Comparison of ENCODE assay signal across 28 cellular contexts in genomic region chr6:99838607-99839006, GRCh38.
DNase-seq lines count a peak whose midpoint lies in the region; ATAC-seq, FAIRE-seq and TF ChIP-seq lines count a peak whose summit lies in the region.
"Had no signal": no experiment of that assay in that cellular context is flagged by ENCODE, and none has a peak within 500 bp of the region (broad histone marks: within the 10 kb centered on the region; RNA-seq: fewer than 3 reads in every experiment).

No MANE protein-coding gene starts in this region.

- CTCF ChIA-PET in HCT116 (lab: Charles Lee): no interaction called here
- CTCF ChIA-PET in K562 (lab: Yijun Ruan, JAX; ENCODE audit: low intra/inter-chr PET ratio): no interaction called here

- TF ChIP-seq EP300 in K562 (IDR thresholded peaks at IDR 0.05; ENCODE audit: low read length): no peak

- H4K8ac ChIP-seq in mesendoderm (ENCODE audit: low read depth, low read length): no peak overlapping the region

- H2AK5ac ChIP-seq in mesendoderm (ENCODE audit: low read length): no peak overlapping the region

- no peaks in the 10 kb centered on the region for H3K9me2 ChIP-seq in HCT116 (ENCODE audit: insufficient read depth)

- H3K4ac ChIP-seq in mesendoderm (ENCODE audit: low read depth, low read length): no peak overlapping the region

- 0% methylated on average over 2 of the region's 2 CpGs for WGBS in K562 (ENCODE audit: insufficient coverage, low coverage, missing lambda C conversion rate)
- no CpG with 5 or more reads among the region's 2 CpGs for WGBS in mesendoderm (ENCODE audit: extremely low coverage, insufficient coverage, low lambda C conversion rate)

- H3K4me2 ChIP-seq in HCT116 (ENCODE audit: low read length) (no peak overlapping the region), K562 (ENCODE audit: insufficient read depth, low read length) (no peak overlapping the region), mesendoderm (ENCODE audit: low read length) (no peak overlapping the region)

- no peaks in the 10 kb centered on the region for H3K79me1 ChIP-seq in mesendoderm (ENCODE audit: low read length)

- H3K9me3 ChIP-seq in HCT116 (ENCODE audit: control insufficient read depth in 1 of 2, insufficient read depth in 1 of 2, low read depth in 1 of 2, low read length in 2 of 2) (no peaks in the 10 kb centered on the region), K562 (replicated peaks; ENCODE audit: control insufficient read depth, insufficient read depth, low read depth, low read length) (no peaks in the 10 kb centered on the region)
- H3K9me3 ChIP-seq: BE2C, MG63, SJSA1 had no signal

- no peak overlapping the region for H3K18ac ChIP-seq in mesendoderm (ENCODE audit: low read length)

- TF ChIP-seq POLR2A in HCT116 (IDR thresholded peaks at IDR 0.05; ENCODE audit: borderline replicate concordance, extremely low read depth, insufficient read depth, insufficient read length) (no peak), K562 (conservative IDR thresholded peaks at IDR 0.05) (no peak)

- H3K36me3 Mint-ChIP-seq in activated naive CD8-positive, alpha-beta T cell treated with anti-CD3 and anti-CD28 coated beads for 36 hours: no peaks in the 10 kb centered on the region
- H3K36me3 Mint-ChIP-seq: CD14-positive monocyte, T-cell had no signal

- H4K20me1 ChIP-seq in HCT116 (ENCODE audit: insufficient read depth) (no peaks in the 10 kb centered on the region), K562 (replicated peaks; ENCODE audit: control insufficient read depth, insufficient read depth, low read length) (no peaks in the 10 kb centered on the region)

- in situ Hi-C loops in K562 (cut with MboI) (no loop called here), GM13976 (cut with MboI; ENCODE audit: low sequenced_read_pairs, unreplicated experiment) (no loop called here)

- no peak overlapping the region for H3K56ac ChIP-seq in mesendoderm (ENCODE audit: low read length)

- TF ChIP-seq RAD21 in HCT116 (IDR thresholded peaks at IDR 0.05; ENCODE audit: low read depth) (no peak), K562 (CRISPR knock-in tag; conservative IDR thresholded peaks at IDR 0.05 in 1 of 2, IDR thresholded peaks at IDR 0.05 in 1 of 2) (no peak)

- no peak overlapping the region for H2BK120ac ChIP-seq in mesendoderm (ENCODE audit: low read depth, low read length)

- H4K5ac ChIP-seq in mesendoderm (ENCODE audit: low read length): no peak overlapping the region

- H3K79me2 ChIP-seq in HCT116 (ENCODE audit: insufficient read depth, low read length): no peaks in the 10 kb centered on the region
- no peaks in the 10 kb centered on the region for H3K79me2 ChIP-seq in K562 (ENCODE audit: control insufficient read depth, insufficient read depth, low read length)
- H3K79me2 ChIP-seq in mesendoderm (ENCODE audit: control insufficient read depth, insufficient read depth, low read length): no peaks in the 10 kb centered on the region

- ATAC-seq in HCT116 (peak; percentile 82), K562 (peak; percentile 48; the same call in 1 of the 3 replicates)
- ATAC-seq: T-cell had no signal

- RAD21 ChIA-PET in HCT116 (lab: Charles Lee; ENCODE audit: low non-redundant PET in 1 of 2, low total read pairs in 2 of 2, uncharacterized antibody in 2 of 2, unreplicated experiment in 2 of 2): no interaction called here

- H3K36me3 ChIP-seq in HCT116 (ENCODE audit: control insufficient read depth in 1 of 2, insufficient read depth in 2 of 2, low read length in 2 of 2) (no peaks in the 10 kb centered on the region), K562 (ENCODE audit: control insufficient read depth, insufficient read depth, low read length) (no peaks in the 10 kb centered on the region), mesendoderm (ENCODE audit: control insufficient read depth, insufficient read depth, low read length) (no peaks in the 10 kb centered on the region)
- H3K36me3 ChIP-seq: BE2C, MG63, SJSA1 had no signal

- H3K23ac ChIP-seq in mesendoderm (ENCODE audit: low read length): no peak overlapping the region

- intact Hi-C loops in HCT116 (cut with micrococcal nuclease) (no loop called here), K562 (cut with micrococcal nuclease) (no loop called here)

- BruUV-seq in HCT116 (replicated peaks; lab: Mats Ljungman, UMichigan): no TSS peak
- no TSS peak for BruUV-seq in K562 (replicated peaks; lab: Mats Ljungman, UMichigan)

- no peak overlapping the region for H2BK15ac ChIP-seq in mesendoderm (replicated peaks; ENCODE audit: low read depth)

- TF ChIP-seq CTCF in HCT116 (IDR thresholded peaks at IDR 0.05 in 2 of 3, conservative IDR thresholded peaks at IDR 0.05 in 1 of 3; ENCODE audit: borderline replicate concordance in 1 of 3, insufficient read depth in 1 of 3, low read depth in 2 of 3, low read length in 2 of 3) (no peak), K562 (IDR thresholded peaks at IDR 0.05 in 2 of 3, conservative IDR thresholded peaks at IDR 0.05 in 1 of 3; ENCODE audit: insufficient read depth in 2 of 3, low read depth in 1 of 3, low read length in 3 of 3) (no peak), GM13976 (IDR thresholded peaks at IDR 0.05; ENCODE audit: borderline replicate concordance, control extremely low read depth, extremely low read depth, insufficient read depth, missing control alignments) (no peak)

- no peak overlapping the region for H3K9ac ChIP-seq in HCT116 (ENCODE audit: low read length)
- no peak overlapping the region for H3K9ac ChIP-seq in K562 (ENCODE audit: insufficient read depth in 1 of 2, low read depth in 2 of 2, low read length in 2 of 2)
- H3K9ac ChIP-seq in mesendoderm (ENCODE audit: low read length): no peak overlapping the region

- no peak for FAIRE-seq in K562 (lab: Jason Lieb, UNC)
- FAIRE-seq: G401.6, H54, HTR-8/SVneo had no signal

- no peak overlapping the region for H3K27ac Mint-ChIP-seq in activated naive CD8-positive, alpha-beta T cell treated with anti-CD3 and anti-CD28 coated beads for 36 hours
- H3K27ac Mint-ChIP-seq: CD14-positive monocyte; CD8-positive, alpha-beta memory T cell; T-cell had no signal

- no peaks in the 10 kb centered on the region for H3K9me3 Mint-ChIP-seq in activated naive CD8-positive, alpha-beta T cell treated with anti-CD3 and anti-CD28 coated beads for 36 hours
- H3K9me3 Mint-ChIP-seq: CD8-positive, alpha-beta memory T cell; T-cell had no signal

- no peak overlapping the region for H2BK5ac ChIP-seq in mesendoderm (ENCODE audit: low read length)

- no peak overlapping the region for H2AFZ ChIP-seq in HCT116 (ENCODE audit: low read depth, low read length, poor library complexity, severe bottlenecking)
- H2AFZ ChIP-seq in K562 (ENCODE audit: low read depth, low read length): no peak overlapping the region

- H3K4me3 Mint-ChIP-seq in activated naive CD8-positive, alpha-beta T cell treated with anti-CD3 and anti-CD28 coated beads for 36 hours: no peak overlapping the region
- H3K4me3 Mint-ChIP-seq: CD14-positive monocyte; CD8-positive, alpha-beta memory T cell; T-cell had no signal

- H3K9me1 ChIP-seq in K562 (ENCODE audit: control insufficient read depth, insufficient read depth, low read length): no peaks in the 10 kb centered on the region

- DNase-seq in DMS53 (lab: John Stamatoyannopoulos, UW) (peak; percentile 17), DMS53 treated with DMSO at 0.1 percent for 48 hours (lab: John Stamatoyannopoulos, UW; ENCODE audit: unreplicated experiment) (no peak), HCT116 (ENCODE audit: low read depth, low spot score) (no peak), K562 (ENCODE audit: extremely low read depth in 1 of 4, low spot score in 3 of 4) (no peak), mesendoderm (peak; percentile 38), GM13976 (ENCODE audit: low spot score) (no peak), globus pallidus (ENCODE audit: low spot score) (no peak)
- DNase-seq in activated naive CD8-positive, alpha-beta T cell treated with anti-CD3 and anti-CD28 coated beads for 36 hours: no peak
- DNase-seq: 8988T; ACHN; BE2C; CD8-positive, alpha-beta memory T cell; DMS153; KG1; MG63; NCI-H1048; NCI-H1417; NCI-H187; NCI-H524; NCI-H774; Right ventricle myocardium superior; RPMI8226; T-cell had no signal

- POLR2A ChIA-PET in HCT116 (lab: Charles Lee) (no interaction called here), K562 (lab: Yijun Ruan, JAX) (no interaction called here)

- H3K4me3 ChIP-seq in HCT116 (replicated peaks in 1 of 2; ENCODE audit: low read depth in 1 of 2, low read length in 2 of 2) (no peak overlapping the region), K562 (no peak overlapping the region), mesendoderm (ENCODE audit: low read length) (no peak overlapping the region)
- H3K4me3 ChIP-seq: MG63, SJSA1 had no signal

- no peaks in the 10 kb centered on the region for H3K4me1 Mint-ChIP-seq in activated naive CD8-positive, alpha-beta T cell treated with anti-CD3 and anti-CD28 coated beads for 36 hours
- H3K4me1 Mint-ChIP-seq: CD14-positive monocyte; CD8-positive, alpha-beta memory T cell; T-cell had no signal

- H3K27me3 Mint-ChIP-seq in activated naive CD8-positive, alpha-beta T cell treated with anti-CD3 and anti-CD28 coated beads for 36 hours: peaks cover 5% of the 10 kb centered on the region

- H3K27ac ChIP-seq in HCT116 (ENCODE audit: low read depth, low read length): no peak overlapping the region
- no peak overlapping the region for H3K27ac ChIP-seq in K562 (ENCODE audit: extremely low read depth, low read depth, low read length)
- H3K27ac ChIP-seq in mesendoderm (ENCODE audit: low read depth, low read length): no peak overlapping the region
- H3K27ac ChIP-seq: SJSA1 had no signal

- H3K4me1 ChIP-seq in HCT116 (ENCODE audit: control insufficient read depth in 1 of 2, insufficient read depth in 2 of 2, low read length in 2 of 2) (peaks cover 2 to 3% of the 10 kb centered on the region in 2 experiments; a peak in 1 of 4 replicates), K562 (replicated peaks in 1 of 2; ENCODE audit: control insufficient read depth in 2 of 2, insufficient read depth in 2 of 2, low read length in 2 of 2) (no peaks in the 10 kb centered on the region), mesendoderm (ENCODE audit: control insufficient read depth, low read depth, low read length) (no peaks in the 10 kb centered on the region)
- H3K4me1 ChIP-seq: BE2C, SJSA1 had no signal

- H3K27me3 ChIP-seq in HCT116 (ENCODE audit: insufficient read depth, low read length) (no peaks in the 10 kb centered on the region), K562 (ENCODE audit: control insufficient read depth in 2 of 2, insufficient read depth in 2 of 2, low read length in 2 of 2) (no peaks in the 10 kb centered on the region; a peak in 1 of 5 replicates), mesendoderm (ENCODE audit: insufficient read depth, low read length, poor library complexity) (no peaks in the 10 kb centered on the region)
- H3K27me3 ChIP-seq: BE2C, MG63 had no signal

TF ChIP-seq in HCT116, 20 proteins besides CTCF, POLR2A, EP300 and RAD21 (continues in another document):
- TF ChIP-seq YY1 (IDR thresholded peaks at IDR 0.05; ENCODE audit: extremely low read depth, insufficient replicate concordance, low read depth, low read length) (no peak), EZH2 (IDR thresholded peaks at IDR 0.05) (no peak), SP1 (IDR thresholded peaks at IDR 0.05; ENCODE audit: low read depth) (no peak)

TF ChIP-seq in K562, 482 proteins besides CTCF, POLR2A, EP300 and RAD21:
- no peak for TF ChIP-seq CBX2 (IDR thresholded peaks at IDR 0.05; ENCODE audit: insufficient read depth, low read length, poor library complexity, severe bottlenecking)
- no peak for TF ChIP-seq ARNT (IDR thresholded peaks at IDR 0.05)

Comparison
In these comparisons a context has a peak if more than half of its experiments do, and no peak if none do; other contexts are left out.
1. DNase-seq: peak in DMS53 (single experiment) and mesendoderm (single experiment); none in DMS53 treated with DMSO at 0.1 percent for 48 hours (single experiment), HCT116 (single experiment), K562 (0 of 4), GM13976 (single experiment), globus pallidus (single experiment) and activated naive CD8-positive, alpha-beta T cell treated with anti-CD3 and anti-CD28 coated beads for 36 hours (single experiment).